In the genomic region with DNA sequence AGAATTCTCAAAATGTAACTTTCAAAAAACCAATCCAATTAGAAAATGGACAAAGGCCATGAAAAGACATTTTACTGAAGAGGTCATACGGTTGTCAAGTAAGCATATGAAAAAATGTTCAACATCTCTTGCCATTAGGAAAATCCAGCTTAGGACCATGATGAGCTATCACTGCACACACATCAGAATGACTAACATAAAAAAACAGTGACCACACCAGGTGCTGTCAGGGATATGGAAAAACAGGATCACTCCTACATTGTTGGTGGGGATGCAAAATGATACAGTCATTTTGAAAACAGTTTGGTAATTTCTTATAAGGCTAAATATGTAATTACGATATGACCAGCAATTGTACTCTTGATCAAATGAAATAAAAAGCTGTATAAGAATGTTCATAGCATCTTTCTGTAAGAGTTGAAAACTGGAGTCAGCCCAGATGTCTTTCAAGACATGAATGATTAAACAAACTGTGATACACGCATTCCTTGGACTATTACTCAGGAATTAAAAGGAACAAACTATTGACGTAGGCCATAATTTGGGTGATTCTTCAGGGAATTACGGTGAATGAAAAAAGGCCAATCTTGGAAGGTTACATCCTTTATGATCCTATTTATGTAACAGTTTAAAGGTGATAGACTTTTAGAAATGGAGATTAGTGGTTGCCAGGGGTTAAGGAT, we compare ENCODE assay signal across 19 cellular contexts. TPM values are rescaled to one million over a fixed set of nuclear protein-coding genes. Genes with fewer than 3 reads are reported as not detected.
DNase-seq lines count a peak whose midpoint lies in the region; ATAC-seq, FAIRE-seq and TF ChIP-seq lines count a peak whose summit lies in the region.
"Had no signal": no experiment of that assay in that cellular context is flagged by ENCODE, and none has a peak within 500 bp of the region (broad histone marks: within the 10 kb centered on the region; RNA-seq: fewer than 3 reads in every experiment).

No MANE protein-coding gene starts in this region.

- no peak overlapping the region for H4K5ac ChIP-seq in IMR-90 (ENCODE audit: low read depth, low read length)

- no peaks in the 10 kb centered on the region for H3K79me2 ChIP-seq in K562 (ENCODE audit: control insufficient read depth, insufficient read depth, low read length)

- H3K23ac ChIP-seq in IMR-90 (ENCODE audit: low read depth, low read length): no peak overlapping the region

- TF ChIP-seq CTCF in IMR-90 (conservative IDR thresholded peaks at IDR 0.05; ENCODE audit: low read depth, low read length) (no peak), K562 (IDR thresholded peaks at IDR 0.05 in 2 of 3, conservative IDR thresholded peaks at IDR 0.05 in 1 of 3; ENCODE audit: insufficient read depth in 2 of 3, low read depth in 1 of 3, low read length in 3 of 3) (no peak)

- TF ChIP-seq EP300 in K562 (IDR thresholded peaks at IDR 0.05; ENCODE audit: low read length): no peak; the same call in 1 of the 2 replicates

- no peaks in the 10 kb centered on the region for H4K20me1 ChIP-seq in IMR-90 (ENCODE audit: insufficient read depth, low read length)
- H4K20me1 ChIP-seq in K562 (replicated peaks; ENCODE audit: control insufficient read depth, insufficient read depth, low read length): no peaks in the 10 kb centered on the region
- H4K20me1 ChIP-seq: BLaER1 had no signal

- H3K27me3 ChIP-seq in IMR-90 (ENCODE audit: control insufficient read depth, insufficient read depth, low read length): no peaks in the 10 kb centered on the region
- H3K27me3 ChIP-seq in K562 (ENCODE audit: control insufficient read depth in 2 of 2, insufficient read depth in 2 of 2, low read length in 2 of 2): no peaks in the 10 kb centered on the region
- H3K27me3 ChIP-seq: BLaER1, gastroesophageal sphincter, upper lobe of right lung had no signal

- H3K4ac ChIP-seq in IMR-90 (ENCODE audit: low read depth, low read length): no peak overlapping the region

- no peak overlapping the region for H2BK20ac ChIP-seq in IMR-90 (ENCODE audit: low read depth, low read length)

- no peak overlapping the region for H3K56ac ChIP-seq in IMR-90 (ENCODE audit: extremely low read depth, insufficient read depth, low read length)

- no peak overlapping the region for H2AFZ ChIP-seq in IMR-90 (replicated peaks; ENCODE audit: low read length, poor library complexity)
- no peak overlapping the region for H2AFZ ChIP-seq in K562 (ENCODE audit: low read depth, low read length)

- no peaks in the 10 kb centered on the region for H3K9me3 ChIP-seq in IMR-90 (ENCODE audit: control insufficient read depth, insufficient read depth, low read length)
- no peaks in the 10 kb centered on the region; the same call in 1 of the 2 replicates for H3K9me3 ChIP-seq in K562 (replicated peaks; ENCODE audit: control insufficient read depth, insufficient read depth, low read depth, low read length)
- H3K9me3 ChIP-seq: gastroesophageal sphincter had no signal

- POLR2A ChIA-PET in IMR-90 (lab: Charles Lee; ENCODE audit: unreplicated experiment) (no interaction called here), K562 (lab: Yijun Ruan, JAX) (no interaction called here)

- no TSS peak for BruUV-seq in IMR-90 (replicated peaks; lab: Mats Ljungman, UMichigan)
- BruUV-seq in K562 (replicated peaks; lab: Mats Ljungman, UMichigan): no TSS peak

- no peak overlapping the region for H3K18ac ChIP-seq in IMR-90 (ENCODE audit: low read depth, low read length)

- 100% methylated on average over 1 of the region's 5 CpGs; no CpG with 5 or more reads in 1 of the 2 experiments for WGBS in IMR-90 (ENCODE audit: extremely low coverage in 2 of 2, insufficient read length in 1 of 2), 2 experiments
- 48% methylated on average over 5 of the region's 5 CpGs for WGBS in K562 (ENCODE audit: insufficient coverage, low coverage, missing lambda C conversion rate)

- no peak overlapping the region for H3K4me3 ChIP-seq in IMR-90 (ENCODE audit: insufficient read depth, low read depth, low read length)
- H3K4me3 ChIP-seq in K562: no peak overlapping the region
- H3K4me3 ChIP-seq: BLaER1, gastroesophageal sphincter, upper lobe of right lung had no signal

- no peak overlapping the region; the same call in 1 of the 2 replicates for H3K14ac ChIP-seq in IMR-90 (replicated peaks; ENCODE audit: low read depth, low read length)

- H2AK9ac ChIP-seq in IMR-90 (replicated peaks; ENCODE audit: low read depth, low read length, poor library complexity): no peak overlapping the region

- H3K36me3 ChIP-seq in IMR-90 (ENCODE audit: control insufficient read depth, insufficient read depth, low read length) (no peaks in the 10 kb centered on the region), K562 (ENCODE audit: control insufficient read depth, insufficient read depth, low read length) (no peaks in the 10 kb centered on the region)
- H3K36me3 ChIP-seq: BLaER1, gastroesophageal sphincter, upper lobe of right lung had no signal

- ATAC-seq in IMR-90 (ENCODE audit: low read depth): peak; percentile 32; the same call in 1 of the 2 replicates
- no peak; the same call in 2 of the 3 replicates for ATAC-seq in K562
- no peak for ATAC-seq in GM18511 (IDR thresholded peaks at IDR 0.05; ENCODE audit: unreplicated experiment)
- ATAC-seq: activated T-helper 17 cell treated with anti-CD3 and anti-CD28 coated beads, Interleukin-2, amount 50 U/mL, for 72 hours; gastroesophageal sphincter; sciatic nerve; stimulated activated effector memory CD8-positive, alpha-beta T cell treated with anti-CD3 and anti-CD28 coated beads, Interleukin-12 subunit alpha, Interleukin-12 subunit beta, amount 100 ng/mL, for 72 hours; upper lobe of right lung had no signal

- H2BK15ac ChIP-seq in IMR-90 (ENCODE audit: low read depth, low read length): no peak overlapping the region

- in situ Hi-C loops in IMR-90 (cut with MboI; ENCODE audit: low sequenced_read_pairs): no loop called here
- in situ Hi-C loops in K562 (cut with MboI): no loop called here

- H3K4me1 ChIP-seq in IMR-90 (ENCODE audit: control insufficient read depth, insufficient read depth, low read length) (no peaks in the 10 kb centered on the region), K562 (replicated peaks in 1 of 2; ENCODE audit: control insufficient read depth in 2 of 2, insufficient read depth in 2 of 2, low read length in 2 of 2) (peaks cover 0 to 25% of the 10 kb centered on the region in 2 experiments; a peak in 2 of 5 replicates)
- H3K4me1 ChIP-seq: gastroesophageal sphincter had no signal

- H2BK5ac ChIP-seq in IMR-90 (ENCODE audit: low read depth, low read length, poor library complexity, severe bottlenecking): no peak overlapping the region

- TF ChIP-seq POLR2A in IMR-90 (IDR thresholded peaks at IDR 0.05; ENCODE audit: low read depth, low read length): no peak
- TF ChIP-seq POLR2A in K562 (conservative IDR thresholded peaks at IDR 0.05): no peak

- no peak overlapping the region for H2AK5ac ChIP-seq in IMR-90 (ENCODE audit: low read depth, low read length)

- H4K91ac ChIP-seq in IMR-90 (ENCODE audit: insufficient read depth, low read depth, low read length): no peak overlapping the region

- no peak for FAIRE-seq in K562 (lab: Jason Lieb, UNC)
- FAIRE-seq: TTC549 had no signal

- no peaks in the 10 kb centered on the region for H3K9me1 ChIP-seq in IMR-90 (ENCODE audit: insufficient read depth, low read length)
- no peaks in the 10 kb centered on the region for H3K9me1 ChIP-seq in K562 (ENCODE audit: control insufficient read depth, insufficient read depth, low read length)

- dilution Hi-C loops in IMR-90 (cut with HindIII; ENCODE audit: low sequenced_read_pairs, unreplicated experiment): no loop called here

- intact Hi-C loops in IMR-90 (cut with micrococcal nuclease) (no loop called here), K562 (cut with micrococcal nuclease) (no loop called here)

- no peak overlapping the region for H2BK120ac ChIP-seq in IMR-90 (ENCODE audit: low read depth, low read length)

- H3K9ac ChIP-seq in IMR-90 (ENCODE audit: low read depth, low read length): no peak overlapping the region
- no peak overlapping the region for H3K9ac ChIP-seq in K562 (ENCODE audit: insufficient read depth in 1 of 2, low read depth in 2 of 2, low read length in 2 of 2)
- H3K9ac ChIP-seq: BLaER1 had no signal

- CTCF ChIA-PET in IMR-90 (lab: Yijun Ruan, JAX) (interaction anchor here (0.5 kb wide), 1 partner anchor 21 kb away, joined by 7 read pairs; no protein-coding TSS in a partner anchor), K562 (lab: Yijun Ruan, JAX; ENCODE audit: low intra/inter-chr PET ratio) (no interaction called here)

- DNase-seq in Daoy (ENCODE audit: low read depth): peak; percentile 19
- DNase-seq in IMR-90: peak; percentile 70
- peak in 2 of 4 experiments; percentile 14 to 21 for DNase-seq in K562 (ENCODE audit: extremely low read depth in 1 of 4, low spot score in 3 of 4)
- peak; percentile 47 for DNase-seq in glomerular visceral epithelial cell (ENCODE audit: extremely low spot score)
- no peak for DNase-seq in activated CD4-positive, CD25-positive, alpha-beta regulatory T cell treated with anti-CD3 and anti-CD28 coated beads, Interleukin-2, amount 50 U/mL, for 72 hours
- DNase-seq in stimulated activated CD4-positive, alpha-beta T cell treated with anti-CD3 and anti-CD28 coated beads, Interleukin-12 subunit alpha, Interleukin-12 subunit beta, amount 100 ng/mL, for 4 hours: no peak
- DNase-seq in NCI-H2196 (lab: John Stamatoyannopoulos, UW; ENCODE audit: unreplicated experiment): no peak
- DNase-seq: activated CD4-positive, alpha-beta memory T cell treated with anti-CD3 and anti-CD28 coated beads, Interleukin-2, amount 10 ng/mL, durations not matched to agents 7 days and 5 days; DMS153; NCI-H1417; NCI-H2227 treated with DMSO at 0.1 percent for 48 hours; upper lobe of right lung had no signal

- TF ChIP-seq RAD21 in IMR-90 (IDR thresholded peaks at IDR 0.05; ENCODE audit: low read length) (no peak), K562 (CRISPR knock-in tag; conservative IDR thresholded peaks at IDR 0.05 in 1 of 2, IDR thresholded peaks at IDR 0.05 in 1 of 2) (no peak)

- no peak overlapping the region for H4K8ac ChIP-seq in IMR-90 (ENCODE audit: low read depth in 2 of 2, low read length in 2 of 2)

- no peak overlapping the region for H3K27ac ChIP-seq in IMR-90 (ENCODE audit: insufficient read depth, low read length)
- H3K27ac ChIP-seq in K562 (ENCODE audit: extremely low read depth, low read depth, low read length): peak overlapping the region; percentile 13; the same call in 1 of the 3 replicates
- H3K27ac ChIP-seq: BLaER1, gastroesophageal sphincter, upper lobe of right lung had no signal

- no peak overlapping the region for H3K4me2 ChIP-seq in IMR-90 (ENCODE audit: low read depth, low read length)
- no peak overlapping the region for H3K4me2 ChIP-seq in K562 (ENCODE audit: insufficient read depth, low read length)
- H3K4me2 ChIP-seq: BLaER1 had no signal

- H3K79me1 ChIP-seq in IMR-90 (ENCODE audit: low read depth in 1 of 2, low read length in 2 of 2): no peaks in the 10 kb centered on the region

RNA-seq across cellular contexts. Expression of a gene that starts 26.9 kb away (rescaled TPM):
- 2.9 and 4.0 TPM in 2 replicates for total RNA-seq in Daoy (2014; rRNA removed; shearing (Covaris generic))
- total RNA-seq in IMR-90 (2012; rRNA removed) (5.2 and 5.3 TPM in 2 replicates), K562 (2014; rRNA removed) (0.69 and 0.91 TPM in 2 replicates), K562 (2014; rRNA removed; fragmentation: Illumina TruSeq; extraction: Trizol) (1.5 TPM in 2 replicates), K562 (2015; rRNA removed; fragmentation: Illumina TruSeq; extraction: Trizol) (1.8 and 1.9 TPM in 2 replicates), K562 (2021) (1.3 TPM in 2 replicates)
- polyA plus RNA-seq in IMR-90 (2012; rRNA removed) (3.0 and 4.0 TPM in 2 replicates), K562 (2011; rRNA removed) (1.2 TPM in 2 replicates), K562 (2014; fragmentation: Illumina TruSeq; extraction: Trizol) (0.93 and 1.2 TPM in 2 replicates), K562 (2014; fragmentation: Nextera tagmentation; extraction: Ambion mirVana) (1 to 10 TPM; 2.8 to 3.3 TPM), K562 (2014; rRNA removed) (1.1 and 1.8 TPM in 2 replicates)
- polyA plus RNA-seq in IMR-90 (2012; cell fraction: cytosol; rRNA removed): 1.4 and 2.8 TPM in 2 replicates
- polyA plus RNA-seq in IMR-90 (2012; cell fraction: nucleus; rRNA removed; ENCODE audit: low replicate concordance): 1.9 and 5.6 TPM in 2 replicates
- total RNA-seq in K562 (2011; cell fraction: chromatin; rRNA removed; ENCODE audit: low replicate concordance): 0.65 and 0.72 TPM in 2 replicates
- total RNA-seq in K562 (2011; cell fraction: nucleolus; rRNA removed): 0.17 and 0.26 TPM in 2 replicates
- 0.44 and 0.53 TPM in 2 replicates for total RNA-seq in K562 (2011; cell fraction: nucleoplasm; rRNA removed)
- 0.51 and 0.99 TPM in 2 replicates for polyA plus RNA-seq in K562 (2011; cell fraction: cytosol; rRNA removed)
- polyA plus RNA-seq in K562 (2011; cell fraction: nucleus; rRNA removed): 1.0 and 1.1 TPM in 2 replicates
- polyA plus RNA-seq in K562 (2012): 1.9 and 2.9 TPM in 2 replicates
- polyA minus RNA-seq in K562 (2011; rRNA and poly(A)+ RNA removed): 0.99 and 1.2 TPM in 2 replicates
- polyA minus RNA-seq in K562 (2011; cell fraction: cytosol; rRNA and poly(A)+ RNA removed): 0.38 TPM in 1 of 2 replicates, not detected in the other
- polyA minus RNA-seq in K562 (2011; cell fraction: nucleus; rRNA and poly(A)+ RNA removed): 0.40 and 0.56 TPM in 2 replicates

Comparison
In these comparisons a context has a peak if more than half of its experiments do, and no peak if none do; other contexts are left out.
1. DNase-seq: peak in Daoy (single experiment), IMR-90 (single experiment) and glomerular visceral epithelial cell (single experiment); none in activated CD4-positive, CD25-positive, alpha-beta regulatory T cell treated with anti-CD3 and anti-CD28 coated beads, Interleukin-2, amount 50 U/mL, for 72 hours (single experiment), stimulated activated CD4-positive, alpha-beta T cell treated with anti-CD3 and anti-CD28 coated beads, Interleukin-12 subunit alpha, Interleukin-12 subunit beta, amount 100 ng/mL, for 4 hours (single experiment) and NCI-H2196 (single experiment).